In genomic region chr2:166375736-166376487, GRCh38 we compare ENCODE assay signal across 1 cellular context.
TF ChIP-seq lines count a peak whose summit lies in the region.

SCN9A (minus strand) TSS chr2:166375944; CDS start chr2:166311756, 64,188 bp downstream.

TF ChIP-seq in HepG2, 621 proteins besides CTCF, POLR2A, EP300 and RAD21 (continued from another document and continues in another):
- TF ChIP-seq ATF7-NPFF (CRISPR knock-in tag; IDR thresholded peaks at IDR 0.05; ENCODE audit: low read depth) (peak; percentile 48; the same call in 1 of the 2 replicates), SALL2 (CRISPR knock-in tag; IDR thresholded peaks at IDR 0.05) (peak; percentile 70; the same call in 1 of the 2 replicates), FOXM1 (CRISPR knock-in tag; IDR thresholded peaks at IDR 0.05) (no peak), RBM39 (IDR thresholded peaks at IDR 0.05; ENCODE audit: low read depth, low read length, poor library complexity, severe bottlenecking) (peak; percentile 83), HNRNPH1 (optimal IDR thresholded peaks at IDR 0.05; ENCODE audit: low read depth, low read length) (no peak), SP5 (CRISPR knock-in tag; IDR thresholded peaks at IDR 0.05; ENCODE audit: borderline replicate concordance, low read depth) (peak; percentile 86), ZNF333 (CRISPR knock-in tag; IDR thresholded peaks at IDR 0.05; ENCODE audit: borderline replicate concordance) (no peak; the same call in 1 of the 2 replicates), DZIP1 (CRISPR knock-in tag; IDR thresholded peaks at IDR 0.05) (no peak; the same call in 1 of the 2 replicates), RFX3 (CRISPR knock-in tag; IDR thresholded peaks at IDR 0.05) (0 out of 2 replicates have a peak, but pooled peaks have one; percentile 11), ZKSCAN5 (CRISPR knock-in tag; IDR thresholded peaks at IDR 0.05) (peak; percentile 39; the same call in 1 of the 2 replicates), ZNF263 (CRISPR knock-in tag; IDR thresholded peaks at IDR 0.05) (peak; percentile 56; the same call in 1 of the 2 replicates), GPN1 (CRISPR knock-in tag; IDR thresholded peaks at IDR 0.05; ENCODE audit: borderline replicate concordance) (no peak; the same call in 1 of the 2 replicates), MED13 (CRISPR knock-in tag; IDR thresholded peaks at IDR 0.05) (0 out of 2 replicates have a peak, but pooled peaks have one; percentile 57), GATAD2A (CRISPR knock-in tag; IDR thresholded peaks at IDR 0.05) (peak; percentile 78), KMT2B (CRISPR knock-in tag; IDR thresholded peaks at IDR 0.05) (peak; percentile 78), KLF9 (CRISPR knock-in tag; IDR thresholded peaks at IDR 0.05; ENCODE audit: low read depth) (0 out of 2 replicates have a peak, but pooled peaks have one; percentile 10), ZNF713 (CRISPR knock-in tag; IDR thresholded peaks at IDR 0.05) (0 out of 2 replicates have a peak, but pooled peaks have one; percentile 77), ZNF709 (CRISPR knock-in tag; IDR thresholded peaks at IDR 0.05) (peak; percentile 77; the same call in 1 of the 2 replicates), ZNF816 (CRISPR knock-in tag; IDR thresholded peaks at IDR 0.05; ENCODE audit: borderline replicate concordance) (peak; percentile 91; the same call in 1 of the 2 replicates), XBP1 (CRISPR knock-in tag; IDR thresholded peaks at IDR 0.05) (no peak), RFXANK (CRISPR knock-in tag; IDR thresholded peaks at IDR 0.05) (0 out of 2 replicates have a peak, but pooled peaks have one; percentile 37), EEA1 (CRISPR knock-in tag; IDR thresholded peaks at IDR 0.05; ENCODE audit: borderline replicate concordance) (peak; percentile 82; the same call in 1 of the 2 replicates), IKZF1 (IDR thresholded peaks at IDR 0.05) (no peak), ZNF446 (CRISPR knock-in tag; IDR thresholded peaks at IDR 0.05) (0 out of 2 replicates have a peak, but pooled peaks have one; percentile 33), PRDM10 (CRISPR knock-in tag; IDR thresholded peaks at IDR 0.05; ENCODE audit: low read depth) (no peak; the same call in 1 of the 2 replicates), DNMT3B (CRISPR knock-in tag; conservative IDR thresholded peaks at IDR 0.05) (no peak), ZNF773 (CRISPR knock-in tag; IDR thresholded peaks at IDR 0.05; ENCODE audit: borderline replicate concordance) (peak; percentile 60; the same call in 1 of the 2 replicates), ZFX (CRISPR knock-in tag; IDR thresholded peaks at IDR 0.05; ENCODE audit: low read depth) (peak; percentile 75), U2AF1 (optimal IDR thresholded peaks at IDR 0.05; ENCODE audit: low read depth, low read length) (no peak), KLF6 (CRISPR knock-in tag; IDR thresholded peaks at IDR 0.05) (peak; percentile 93; the same call in 1 of the 2 replicates)
- TF ChIP-seq, protein P1, sequence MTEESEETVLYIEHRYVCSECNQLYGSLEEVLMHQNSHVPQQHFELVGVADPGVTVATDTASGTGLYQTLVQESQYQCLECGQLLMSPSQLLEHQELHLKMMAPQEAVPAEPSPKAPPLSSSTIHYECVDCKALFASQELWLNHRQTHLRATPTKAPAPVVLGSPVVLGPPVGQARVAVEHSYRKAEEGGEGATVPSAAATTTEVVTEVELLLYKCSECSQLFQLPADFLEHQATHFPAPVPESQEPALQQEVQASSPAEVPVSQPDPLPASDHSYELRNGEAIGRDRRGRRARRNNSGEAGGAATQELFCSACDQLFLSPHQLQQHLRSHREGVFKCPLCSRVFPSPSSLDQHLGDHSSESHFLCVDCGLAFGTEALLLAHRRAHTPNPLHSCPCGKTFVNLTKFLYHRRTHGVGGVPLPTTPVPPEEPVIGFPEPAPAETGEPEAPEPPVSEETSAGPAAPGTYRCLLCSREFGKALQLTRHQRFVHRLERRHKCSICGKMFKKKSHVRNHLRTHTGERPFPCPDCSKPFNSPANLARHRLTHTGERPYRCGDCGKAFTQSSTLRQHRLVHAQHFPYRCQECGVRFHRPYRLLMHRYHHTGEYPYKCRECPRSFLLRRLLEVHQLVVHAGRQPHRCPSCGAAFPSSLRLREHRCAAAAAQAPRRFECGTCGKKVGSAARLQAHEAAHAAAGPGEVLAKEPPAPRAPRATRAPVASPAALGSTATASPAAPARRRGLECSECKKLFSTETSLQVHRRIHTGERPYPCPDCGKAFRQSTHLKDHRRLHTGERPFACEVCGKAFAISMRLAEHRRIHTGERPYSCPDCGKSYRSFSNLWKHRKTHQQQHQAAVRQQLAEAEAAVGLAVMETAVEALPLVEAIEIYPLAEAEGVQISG (CRISPR knock-in tag; IDR thresholded peaks at IDR 0.05): peak; percentile 88
- TF ChIP-seq, protein P2, sequence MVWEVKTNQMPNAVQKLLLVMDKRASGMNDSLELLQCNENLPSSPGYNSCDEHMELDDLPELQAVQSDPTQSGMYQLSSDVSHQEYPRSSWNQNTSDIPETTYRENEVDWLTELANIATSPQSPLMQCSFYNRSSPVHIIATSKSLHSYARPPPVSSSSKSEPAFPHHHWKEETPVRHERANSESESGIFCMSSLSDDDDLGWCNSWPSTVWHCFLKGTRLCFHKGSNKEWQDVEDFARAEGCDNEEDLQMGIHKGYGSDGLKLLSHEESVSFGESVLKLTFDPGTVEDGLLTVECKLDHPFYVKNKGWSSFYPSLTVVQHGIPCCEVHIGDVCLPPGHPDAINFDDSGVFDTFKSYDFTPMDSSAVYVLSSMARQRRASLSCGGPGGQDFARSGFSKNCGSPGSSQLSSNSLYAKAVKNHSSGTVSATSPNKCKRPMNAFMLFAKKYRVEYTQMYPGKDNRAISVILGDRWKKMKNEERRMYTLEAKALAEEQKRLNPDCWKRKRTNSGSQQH (CRISPR knock-in tag; IDR thresholded peaks at IDR 0.05; ENCODE audit: low read depth): peak; percentile 21; the same call in 1 of the 2 replicates
- TF ChIP-seq, protein P3, sequence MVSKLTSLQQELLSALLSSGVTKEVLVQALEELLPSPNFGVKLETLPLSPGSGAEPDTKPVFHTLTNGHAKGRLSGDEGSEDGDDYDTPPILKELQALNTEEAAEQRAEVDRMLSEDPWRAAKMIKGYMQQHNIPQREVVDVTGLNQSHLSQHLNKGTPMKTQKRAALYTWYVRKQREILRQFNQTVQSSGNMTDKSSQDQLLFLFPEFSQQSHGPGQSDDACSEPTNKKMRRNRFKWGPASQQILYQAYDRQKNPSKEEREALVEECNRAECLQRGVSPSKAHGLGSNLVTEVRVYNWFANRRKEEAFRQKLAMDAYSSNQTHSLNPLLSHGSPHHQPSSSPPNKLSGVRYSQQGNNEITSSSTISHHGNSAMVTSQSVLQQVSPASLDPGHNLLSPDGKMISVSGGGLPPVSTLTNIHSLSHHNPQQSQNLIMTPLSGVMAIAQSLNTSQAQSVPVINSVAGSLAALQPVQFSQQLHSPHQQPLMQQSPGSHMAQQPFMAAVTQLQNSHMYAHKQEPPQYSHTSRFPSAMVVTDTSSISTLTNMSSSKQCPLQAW (CRISPR knock-in tag; IDR thresholded peaks at IDR 0.05): peak; percentile 71; the same call in 1 of the 2 replicates
- TF ChIP-seq, protein P4, sequence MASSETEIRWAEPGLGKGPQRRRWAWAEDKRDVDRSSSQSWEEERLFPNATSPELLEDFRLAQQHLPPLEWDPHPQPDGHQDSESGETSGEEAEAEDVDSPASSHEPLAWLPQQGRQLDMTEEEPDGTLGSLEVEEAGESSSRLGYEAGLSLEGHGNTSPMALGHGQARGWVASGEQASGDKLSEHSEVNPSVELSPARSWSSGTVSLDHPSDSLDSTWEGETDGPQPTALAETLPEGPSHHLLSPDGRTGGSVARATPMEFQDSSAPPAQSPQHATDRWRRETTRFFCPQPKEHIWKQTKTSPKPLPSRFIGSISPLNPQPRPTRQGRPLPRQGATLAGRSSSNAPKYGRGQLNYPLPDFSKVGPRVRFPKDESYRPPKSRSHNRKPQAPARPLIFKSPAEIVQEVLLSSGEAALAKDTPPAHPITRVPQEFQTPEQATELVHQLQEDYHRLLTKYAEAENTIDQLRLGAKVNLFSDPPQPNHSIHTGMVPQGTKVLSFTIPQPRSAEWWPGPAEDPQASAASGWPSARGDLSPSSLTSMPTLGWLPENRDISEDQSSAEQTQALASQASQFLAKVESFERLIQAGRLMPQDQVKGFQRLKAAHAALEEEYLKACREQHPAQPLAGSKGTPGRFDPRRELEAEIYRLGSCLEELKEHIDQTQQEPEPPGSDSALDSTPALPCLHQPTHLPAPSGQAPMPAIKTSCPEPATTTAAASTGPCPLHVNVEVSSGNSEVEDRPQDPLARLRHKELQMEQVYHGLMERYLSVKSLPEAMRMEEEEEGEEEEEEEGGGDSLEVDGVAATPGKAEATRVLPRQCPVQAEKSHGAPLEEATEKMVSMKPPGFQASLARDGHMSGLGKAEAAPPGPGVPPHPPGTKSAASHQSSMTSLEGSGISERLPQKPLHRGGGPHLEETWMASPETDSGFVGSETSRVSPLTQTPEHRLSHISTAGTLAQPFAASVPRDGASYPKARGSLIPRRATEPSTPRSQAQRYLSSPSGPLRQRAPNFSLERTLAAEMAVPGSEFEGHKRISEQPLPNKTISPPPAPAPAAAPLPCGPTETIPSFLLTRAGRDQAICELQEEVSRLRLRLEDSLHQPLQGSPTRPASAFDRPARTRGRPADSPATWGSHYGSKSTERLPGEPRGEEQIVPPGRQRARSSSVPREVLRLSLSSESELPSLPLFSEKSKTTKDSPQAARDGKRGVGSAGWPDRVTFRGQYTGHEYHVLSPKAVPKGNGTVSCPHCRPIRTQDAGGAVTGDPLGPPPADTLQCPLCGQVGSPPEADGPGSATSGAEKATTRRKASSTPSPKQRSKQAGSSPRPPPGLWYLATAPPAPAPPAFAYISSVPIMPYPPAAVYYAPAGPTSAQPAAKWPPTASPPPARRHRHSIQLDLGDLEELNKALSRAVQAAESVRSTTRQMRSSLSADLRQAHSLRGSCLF (CRISPR knock-in tag; IDR thresholded peaks at IDR 0.05; ENCODE audit: borderline replicate concordance): 0 out of 2 replicates have a peak, but pooled peaks have one; percentile 59
- TF ChIP-seq, protein P5, sequence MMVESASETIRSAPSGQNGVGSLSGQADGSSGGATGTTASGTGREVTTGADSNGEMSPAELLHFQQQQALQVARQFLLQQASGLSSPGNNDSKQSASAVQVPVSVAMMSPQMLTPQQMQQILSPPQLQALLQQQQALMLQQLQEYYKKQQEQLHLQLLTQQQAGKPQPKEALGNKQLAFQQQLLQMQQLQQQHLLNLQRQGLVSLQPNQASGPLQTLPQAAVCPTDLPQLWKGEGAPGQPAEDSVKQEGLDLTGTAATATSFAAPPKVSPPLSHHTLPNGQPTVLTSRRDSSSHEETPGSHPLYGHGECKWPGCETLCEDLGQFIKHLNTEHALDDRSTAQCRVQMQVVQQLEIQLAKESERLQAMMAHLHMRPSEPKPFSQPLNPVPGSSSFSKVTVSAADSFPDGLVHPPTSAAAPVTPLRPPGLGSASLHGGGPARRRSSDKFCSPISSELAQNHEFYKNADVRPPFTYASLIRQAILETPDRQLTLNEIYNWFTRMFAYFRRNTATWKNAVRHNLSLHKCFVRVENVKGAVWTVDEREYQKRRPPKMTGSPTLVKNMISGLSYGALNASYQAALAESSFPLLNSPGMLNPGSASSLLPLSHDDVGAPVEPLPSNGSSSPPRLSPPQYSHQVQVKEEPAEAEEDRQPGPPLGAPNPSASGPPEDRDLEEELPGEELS (CRISPR knock-in tag; IDR thresholded peaks at IDR 0.05): peak; percentile 66
- TF ChIP-seq, protein P6, sequence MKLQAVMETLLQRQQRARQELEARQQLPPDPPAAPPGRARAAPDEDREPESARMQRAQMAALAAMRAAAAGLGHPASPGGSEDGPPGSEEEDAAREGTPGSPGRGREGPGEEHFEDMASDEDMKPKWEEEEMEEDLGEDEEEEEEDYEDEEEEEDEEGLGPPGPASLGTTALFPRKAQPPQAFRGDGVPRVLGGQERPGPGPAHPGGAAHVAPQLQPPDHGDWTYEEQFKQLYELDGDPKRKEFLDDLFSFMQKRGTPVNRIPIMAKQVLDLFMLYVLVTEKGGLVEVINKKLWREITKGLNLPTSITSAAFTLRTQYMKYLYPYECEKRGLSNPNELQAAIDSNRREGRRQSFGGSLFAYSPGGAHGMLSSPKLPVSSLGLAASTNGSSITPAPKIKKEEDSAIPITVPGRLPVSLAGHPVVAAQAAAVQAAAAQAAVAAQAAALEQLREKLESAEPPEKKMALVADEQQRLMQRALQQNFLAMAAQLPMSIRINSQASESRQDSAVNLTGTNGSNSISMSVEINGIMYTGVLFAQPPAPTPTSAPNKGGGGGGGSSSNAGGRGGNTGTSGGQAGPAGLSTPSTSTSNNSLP (IDR thresholded peaks at IDR 0.05; ENCODE audit: low read depth, low read length): no peak
